12 cellular contexts compared by ENCODE assay signal in the genomic region with DNA sequence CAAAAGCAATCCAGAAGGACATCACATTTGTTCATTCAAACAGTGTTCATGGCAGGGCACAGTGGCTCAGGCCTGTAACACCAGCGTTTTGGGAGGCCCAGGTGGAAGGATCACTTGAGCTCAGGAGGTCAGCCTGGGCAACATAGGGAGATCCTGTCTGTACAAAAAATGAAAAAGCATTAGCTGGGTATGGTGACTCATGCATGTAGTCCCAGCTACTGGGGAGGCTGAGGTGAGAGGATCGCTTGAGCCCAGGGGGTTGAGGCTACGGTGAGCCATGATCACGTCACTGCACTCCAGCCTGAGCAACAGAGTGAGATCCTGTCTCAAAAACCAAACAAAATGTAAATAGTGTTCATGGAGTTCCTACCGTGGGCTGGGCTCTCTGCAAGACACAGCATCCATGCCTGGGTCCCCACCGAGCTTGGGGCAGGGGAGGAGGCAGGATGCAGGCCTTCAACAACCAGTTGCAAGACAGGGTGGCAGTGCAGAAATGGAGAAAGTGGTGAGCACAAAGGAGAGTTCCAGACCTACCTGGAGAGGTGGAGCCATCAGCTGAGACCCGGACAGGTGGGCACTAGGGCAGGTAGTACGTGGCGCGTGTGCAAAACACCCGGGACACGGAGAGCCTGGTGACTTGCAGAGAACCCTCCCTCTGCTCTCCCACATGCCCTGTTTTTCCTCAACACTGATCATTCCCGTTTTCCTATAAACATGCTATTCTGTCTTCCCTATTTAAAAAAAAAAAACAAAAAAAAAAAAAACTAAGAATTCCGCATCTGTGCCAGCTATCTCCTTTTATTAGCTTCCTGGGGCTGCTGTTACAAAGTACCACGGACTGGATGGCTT.
DNase-seq lines count a peak whose midpoint lies in the region; ATAC-seq, FAIRE-seq and TF ChIP-seq lines count a peak whose summit lies in the region.
"Had no signal": no experiment of that assay in that cellular context is flagged by ENCODE, and none has a peak within 500 bp of the region (broad histone marks: within the 10 kb centered on the region; RNA-seq: fewer than 3 reads in every experiment).

No MANE protein-coding gene starts in this region.

- peak overlapping the region; percentile 98 for H3K27ac Mint-ChIP-seq in activated CD4-positive, alpha-beta T cell treated with anti-CD3 and anti-CD28 coated beads, Interleukin-2, amount 10 ng/mL, durations not matched to agents 24 days and 14 days
- no peak overlapping the region for H3K27ac Mint-ChIP-seq in activated CD4-positive, alpha-beta T cell treated with anti-CD3 and anti-CD28 coated beads, Interleukin-2, amount 10 ng/mL, durations not matched to agents 7 days and 5 days

- H3K4me3 ChIP-seq in fibroblast of villous mesenchyme (ENCODE audit: low read depth, low read length) (no peak overlapping the region), GM23248 (no peak overlapping the region)
- H3K4me3 ChIP-seq: MG63, SJCRH30, suprapubic skin had no signal

- H3K9ac ChIP-seq in GM23248 = no peak overlapping the region

- H3K9me3 ChIP-seq in GM23248 (ENCODE audit: low read depth) = no peaks in the 10 kb centered on the region
- H3K9me3 ChIP-seq: MG63, SJCRH30, suprapubic skin had no signal

- TF ChIP-seq CTCF in fibroblast of villous mesenchyme (IDR thresholded peaks at IDR 0.05; ENCODE audit: insufficient read depth, low read depth, low read length) = no peak

- intact Hi-C loops in activated CD4-positive, alpha-beta T cell treated with anti-CD3 and anti-CD28 coated beads, Interleukin-2, amount 10 ng/mL, durations not matched to agents 24 days and 14 days (cut with micrococcal nuclease) = loop anchor here (1.0 kb wide), 1 partner anchor 8 kb away; no protein-coding TSS in a partner anchor

- no peaks in the 10 kb centered on the region for H3K36me3 ChIP-seq in GM23248 (ENCODE audit: low read depth)
- H3K36me3 ChIP-seq: SJCRH30, suprapubic skin had no signal

- peak overlapping the region; percentile 56 for H3K4me3 Mint-ChIP-seq in activated CD4-positive, alpha-beta T cell treated with anti-CD3 and anti-CD28 coated beads, Interleukin-2, amount 10 ng/mL, durations not matched to agents 24 days and 14 days
- H3K4me3 Mint-ChIP-seq in activated CD4-positive, alpha-beta T cell treated with anti-CD3 and anti-CD28 coated beads, Interleukin-2, amount 10 ng/mL, durations not matched to agents 7 days and 5 days = no peak overlapping the region

- peaks cover 37% of the 10 kb centered on the region for H3K4me1 ChIP-seq in GM23248 (ENCODE audit: insufficient read depth)

- DNase-seq in activated CD4-positive, alpha-beta T cell treated with anti-CD3 and anti-CD28 coated beads, Interleukin-2, amount 10 ng/mL, durations not matched to agents 24 days and 14 days = no peak
- no peak for DNase-seq in activated CD4-positive, alpha-beta T cell treated with anti-CD3 and anti-CD28 coated beads, Interleukin-2, amount 10 ng/mL, durations not matched to agents 7 days and 5 days
- DNase-seq in RCC 7860 (ENCODE audit: low spot score) (peak; percentile 23), fibroblast of villous mesenchyme (ENCODE audit: low read depth) (peak; percentile 16), GM23248 (no peak), dermis blood vessel endothelial cell (no peak)
- peak; percentile 44 for DNase-seq in stimulated activated naive CD8-positive, alpha-beta T cell treated with anti-CD3 and anti-CD28 coated beads, Interleukin-15, Interleukin-2, amounts not matched to agents 100 U/mL and 50 U/mL, for 24 hours
- DNase-seq: MG63, SJCRH30 had no signal

- H3K79me2 ChIP-seq in GM23248 (ENCODE audit: insufficient read depth) = no peaks in the 10 kb centered on the region

- no peaks in the 10 kb centered on the region for H3K9me2 ChIP-seq in GM23248 (ENCODE audit: insufficient read depth)

- H3K27me3 Mint-ChIP-seq in activated CD4-positive, alpha-beta T cell treated with anti-CD3 and anti-CD28 coated beads, Interleukin-2, amount 10 ng/mL, durations not matched to agents 24 days and 14 days = no peaks in the 10 kb centered on the region
- H3K27me3 Mint-ChIP-seq in activated CD4-positive, alpha-beta T cell treated with anti-CD3 and anti-CD28 coated beads, Interleukin-2, amount 10 ng/mL, durations not matched to agents 7 days and 5 days = no peaks in the 10 kb centered on the region

- no peaks in the 10 kb centered on the region for H4K20me1 ChIP-seq in GM23248 (ENCODE audit: insufficient read depth)

- WGBS in GM23248 (ENCODE audit: low coverage in 1 of 2, low lambda C conversion rate in 2 of 2, missing lambda C conversion rate in 2 of 2), 2 experiments = 77 to 78% methylated on average over 15 of the region's 15 CpGs

- H2AFZ ChIP-seq in GM23248 = no peak overlapping the region

- peak; percentile 26 for ATAC-seq in stimulated activated naive CD8-positive, alpha-beta T cell treated with anti-CD3 and anti-CD28 coated beads, Interleukin-15, Interleukin-2, amounts not matched to agents 100 U/mL and 50 U/mL, for 24 hours
- no peak for ATAC-seq in HG03175 (IDR thresholded peaks at IDR 0.05; ENCODE audit: unreplicated experiment)

- no peak overlapping the region for H3K27ac ChIP-seq in GM23248
- H3K27ac ChIP-seq: SJCRH30 had no signal

- in situ Hi-C loops in GM23248 (cut with MboI) = loop anchor here (10.0 kb wide), 2 partner anchors 265 to 375 kb away; a partner anchor contains a TSS

- CTCF ChIA-PET in activated CD4-positive, alpha-beta T cell treated with anti-CD3 and anti-CD28 coated beads, Interleukin-2, amount 10 ng/mL, durations not matched to agents 7 days and 5 days (lab: Charles Lee) = interaction anchor here (1.0 to 3.1 kb wide), 12 partner anchors 9 to 490 kb away, joined by 3 to 14 read pairs (median 5); no protein-coding TSS in a partner anchor

- H3K4me1 Mint-ChIP-seq in activated CD4-positive, alpha-beta T cell treated with anti-CD3 and anti-CD28 coated beads, Interleukin-2, amount 10 ng/mL, durations not matched to agents 24 days and 14 days = peaks cover 68% of the 10 kb centered on the region
- peaks cover 59% of the 10 kb centered on the region for H3K4me1 Mint-ChIP-seq in activated CD4-positive, alpha-beta T cell treated with anti-CD3 and anti-CD28 coated beads, Interleukin-2, amount 10 ng/mL, durations not matched to agents 7 days and 5 days

- H3K9me3 Mint-ChIP-seq in activated CD4-positive, alpha-beta T cell treated with anti-CD3 and anti-CD28 coated beads, Interleukin-2, amount 10 ng/mL, durations not matched to agents 24 days and 14 days = no peaks in the 10 kb centered on the region
- H3K9me3 Mint-ChIP-seq in activated CD4-positive, alpha-beta T cell treated with anti-CD3 and anti-CD28 coated beads, Interleukin-2, amount 10 ng/mL, durations not matched to agents 7 days and 5 days = peaks cover 8% of the 10 kb centered on the region

- H3K4me2 ChIP-seq in GM23248 (ENCODE audit: unreplicated experiment) = no peak overlapping the region

- no peak for FAIRE-seq in RCC 7860 (lab: Jason Lieb, UNC)
- FAIRE-seq: islet of Langerhans had no signal

- H3F3A ChIP-seq in GM23248 (ENCODE audit: insufficient read depth) = peaks cover 32% of the 10 kb centered on the region

- peaks cover 6% of the 10 kb centered on the region for H3K36me3 Mint-ChIP-seq in activated CD4-positive, alpha-beta T cell treated with anti-CD3 and anti-CD28 coated beads, Interleukin-2, amount 10 ng/mL, durations not matched to agents 24 days and 14 days (ENCODE audit: low read depth)
- H3K36me3 Mint-ChIP-seq in activated CD4-positive, alpha-beta T cell treated with anti-CD3 and anti-CD28 coated beads, Interleukin-2, amount 10 ng/mL, durations not matched to agents 7 days and 5 days (ENCODE audit: low read depth) = peaks cover 7% of the 10 kb centered on the region

- POLR2A ChIA-PET in activated CD4-positive, alpha-beta T cell treated with anti-CD3 and anti-CD28 coated beads, Interleukin-2, amount 10 ng/mL, durations not matched to agents 7 days and 5 days (lab: Charles Lee) = interaction anchor here (0.6 kb wide), 2 partner anchors 21 to 24 kb away, joined by 3 to 4 read pairs; no protein-coding TSS in a partner anchor

- no peaks in the 10 kb centered on the region for H3K27me3 ChIP-seq in GM23248 (replicated peaks; ENCODE audit: insufficient read depth)
- H3K27me3 ChIP-seq: MG63, SJCRH30, suprapubic skin had no signal

Comparison
In these comparisons a context has a peak if more than half of its experiments do, and no peak if none do; other contexts are left out.
1. DNase-seq: peak in RCC 7860 (single experiment), fibroblast of villous mesenchyme (single experiment) and stimulated activated naive CD8-positive, alpha-beta T cell treated with anti-CD3 and anti-CD28 coated beads, Interleukin-15, Interleukin-2, amounts not matched to agents 100 U/mL and 50 U/mL, for 24 hours (single experiment); none in activated CD4-positive, alpha-beta T cell treated with anti-CD3 and anti-CD28 coated beads, Interleukin-2, amount 10 ng/mL, durations not matched to agents 24 days and 14 days (single experiment), activated CD4-positive, alpha-beta T cell treated with anti-CD3 and anti-CD28 coated beads, Interleukin-2, amount 10 ng/mL, durations not matched to agents 7 days and 5 days (single experiment), GM23248 (single experiment) and dermis blood vessel endothelial cell (single experiment).